23 cellular contexts compared by ENCODE assay signal in genomic region chr19:642755-643727, GRCh38. TPM values are rescaled to one million over a fixed set of nuclear protein-coding genes. Genes with fewer than 3 reads are reported as not detected.
DNase-seq lines count a peak whose midpoint lies in the region; ATAC-seq and TF ChIP-seq lines count a peak whose summit lies in the region.
"Had no signal": no experiment of that assay in that cellular context is flagged by ENCODE, and none has a peak within 500 bp of the region (broad histone marks: within the 10 kb centered on the region; RNA-seq: fewer than 3 reads in every experiment).

No MANE protein-coding gene starts in this region.

- H3K27me3 ChIP-seq in ascending aorta, result no peaks in the 10 kb centered on the region

- ATAC-seq in HG03342 (IDR thresholded peaks at IDR 0.05; ENCODE audit: unreplicated experiment), result no peak
- ATAC-seq: A549, T-cell had no signal

- peak; percentile 27 for DNase-seq in stimulated activated CD4-positive, alpha-beta T cell treated with anti-CD3 and anti-CD28 coated beads, Interleukin-15, amount 100 ng/mL, for 24 hours
- no peak for DNase-seq in stimulated activated CD4-positive, alpha-beta T cell treated with anti-CD3 and anti-CD28 coated beads, Interleukin-2, amount 100 ng/mL, for 24 hours
- peak; percentile 44 for DNase-seq in NB4 (ENCODE audit: low read depth)
- DNase-seq in left kidney (ENCODE audit: low read depth, low spot score), result peak; percentile 48
- no peak for DNase-seq in DMS153 (lab: John Stamatoyannopoulos, UW)
- no peak for DNase-seq in ascending aorta (ENCODE audit: low spot score in 2 of 2)
- DNase-seq: AML-193; Calu3; CD8-positive, alpha-beta memory T cell; GM23248; H9; HFFc6; NCI-H1105; NCI-H2029; NCI-H2227 treated with DMSO at 0.1 percent for 48 hours; NCI-H69; RPMI8226; SHP77; T-cell had no signal

- no peak overlapping the region for H3K4me3 ChIP-seq in NB4 (ENCODE audit: low read depth, low read length)
- H3K4me3 ChIP-seq in ascending aorta, result no peak overlapping the region
- H3K4me3 ChIP-seq: A549, GM23248 had no signal

- TF ChIP-seq CTCF in NB4 (IDR thresholded peaks at IDR 0.05; ENCODE audit: low read depth, low read length) (no peak), ascending aorta (IDR thresholded peaks at IDR 0.05) (no peak)

- no peaks in the 10 kb centered on the region for H3K9me3 ChIP-seq in ascending aorta
- H3K9me3 ChIP-seq: A549 had no signal

- no peak for TF ChIP-seq POLR2A in NB4 (IDR thresholded peaks at IDR 0.05; ENCODE audit: extremely low read depth, insufficient read length)

- peaks cover 6 to 13% of the 10 kb centered on the region in 2 donors for H3K4me1 ChIP-seq in ascending aorta

- intact Hi-C loops in ascending aorta (cut with DNase I), result no loop called here

- peaks cover 26 to 29% of the 10 kb centered on the region in 2 donors for H3K36me3 ChIP-seq in ascending aorta

- no peak overlapping the region for H3K27ac ChIP-seq in ascending aorta
- H3K27ac ChIP-seq: A549, GM23248 had no signal

RNA-seq across cellular contexts. Expression of gene FGF22, which starts 3.4 kb away (rescaled TPM):
- total RNA-seq in ascending aorta, result not detected
- total RNA-seq: NCI-H460 had no signal

RNA-seq across cellular contexts. Expression of gene POLRMT, which starts 9.7 kb away (rescaled TPM):
- 26.8 TPM for total RNA-seq in ascending aorta

RNA-seq across cellular contexts. Expression of gene RNF126, which starts 20.0 kb away (rescaled TPM):
- 39.0 TPM for total RNA-seq in ascending aorta

RNA-seq across cellular contexts. Expression of gene FSTL3, which starts 33.2 kb away (rescaled TPM):
- 541 TPM for total RNA-seq in ascending aorta

RNA-seq across cellular contexts. Expression of gene PRSS57, which starts 52.2 kb away (rescaled TPM):
- total RNA-seq in ascending aorta, result not detected
- total RNA-seq: Calu3; CD8-positive, alpha-beta memory T cell; GM23248; H9; HFFc6; NCI-H460; SK-MEL-5 had no signal

Comparison
In these comparisons a context has a peak if more than half of its experiments do, and no peak if none do; other contexts are left out.
1. DNase-seq: peak in stimulated activated CD4-positive, alpha-beta T cell treated with anti-CD3 and anti-CD28 coated beads, Interleukin-15, amount 100 ng/mL, for 24 hours (single experiment), NB4 (single experiment) and left kidney (single experiment); none in stimulated activated CD4-positive, alpha-beta T cell treated with anti-CD3 and anti-CD28 coated beads, Interleukin-2, amount 100 ng/mL, for 24 hours (0 of 2), DMS153 (single experiment) and ascending aorta (0 of 2).